ENCODE assay signal across 8 cellular contexts in genomic region chr1:90114521-90115141, GRCh38.
DNase-seq lines count a peak whose midpoint lies in the region; ATAC-seq, FAIRE-seq and TF ChIP-seq lines count a peak whose summit lies in the region.

No MANE protein-coding gene starts in this region.

- H3K4me3 Mint-ChIP-seq in activated T-cell treated with anti-CD3 and anti-CD28 coated beads, Interleukin-2, amount 50 U/mL, for 24 hours: no peak overlapping the region

- TF ChIP-seq POLR2A in erythroblast (IDR thresholded peaks at IDR 0.05; ENCODE audit: low read length): no peak

- peak; percentile 84 for FAIRE-seq in RCC 7860 (lab: Jason Lieb, UNC)

- H3K36me3 Mint-ChIP-seq in activated T-cell treated with anti-CD3 and anti-CD28 coated beads, Interleukin-2, amount 50 U/mL, for 24 hours (ENCODE audit: low read depth): no peaks in the 10 kb centered on the region

- in situ Hi-C loops in G401 (cut with HindIII; ENCODE audit: low sequenced_read_pairs): no loop called here

- no peaks in the 10 kb centered on the region for H3K4me1 Mint-ChIP-seq in activated T-cell treated with anti-CD3 and anti-CD28 coated beads, Interleukin-2, amount 50 U/mL, for 24 hours (ENCODE audit: low read depth)

- DNase-seq in G401 (ENCODE audit: low spot score) (peak; percentile 89), LoVo (ENCODE audit: low spot score) (peak; percentile 61), RCC 7860 (ENCODE audit: low spot score) (peak; percentile 42), erythroblast (lab: John Stamatoyannopoulos, UW) (peak; percentile 33 to 65), putamen (ENCODE audit: low spot score) (peak; percentile 10)
- DNase-seq in activated T-cell treated with anti-CD3 and anti-CD28 coated beads, Interleukin-2, amount 50 U/mL, for 24 hours: no peak

- peaks cover 37% of the 10 kb centered on the region for H3K27me3 Mint-ChIP-seq in activated T-cell treated with anti-CD3 and anti-CD28 coated beads, Interleukin-2, amount 50 U/mL, for 24 hours

- ATAC-seq in HG03159 (IDR thresholded peaks at IDR 0.05; ENCODE audit: unreplicated experiment) (no peak), GM18870 (IDR thresholded peaks at IDR 0.05; ENCODE audit: unreplicated experiment) (no peak)

- H3K27ac Mint-ChIP-seq in activated T-cell treated with anti-CD3 and anti-CD28 coated beads, Interleukin-2, amount 50 U/mL, for 24 hours: no peak overlapping the region

- H3K9me3 Mint-ChIP-seq in activated T-cell treated with anti-CD3 and anti-CD28 coated beads, Interleukin-2, amount 50 U/mL, for 24 hours: no peaks in the 10 kb centered on the region
